8 cellular contexts compared by ENCODE assay signal in the genomic region with DNA sequence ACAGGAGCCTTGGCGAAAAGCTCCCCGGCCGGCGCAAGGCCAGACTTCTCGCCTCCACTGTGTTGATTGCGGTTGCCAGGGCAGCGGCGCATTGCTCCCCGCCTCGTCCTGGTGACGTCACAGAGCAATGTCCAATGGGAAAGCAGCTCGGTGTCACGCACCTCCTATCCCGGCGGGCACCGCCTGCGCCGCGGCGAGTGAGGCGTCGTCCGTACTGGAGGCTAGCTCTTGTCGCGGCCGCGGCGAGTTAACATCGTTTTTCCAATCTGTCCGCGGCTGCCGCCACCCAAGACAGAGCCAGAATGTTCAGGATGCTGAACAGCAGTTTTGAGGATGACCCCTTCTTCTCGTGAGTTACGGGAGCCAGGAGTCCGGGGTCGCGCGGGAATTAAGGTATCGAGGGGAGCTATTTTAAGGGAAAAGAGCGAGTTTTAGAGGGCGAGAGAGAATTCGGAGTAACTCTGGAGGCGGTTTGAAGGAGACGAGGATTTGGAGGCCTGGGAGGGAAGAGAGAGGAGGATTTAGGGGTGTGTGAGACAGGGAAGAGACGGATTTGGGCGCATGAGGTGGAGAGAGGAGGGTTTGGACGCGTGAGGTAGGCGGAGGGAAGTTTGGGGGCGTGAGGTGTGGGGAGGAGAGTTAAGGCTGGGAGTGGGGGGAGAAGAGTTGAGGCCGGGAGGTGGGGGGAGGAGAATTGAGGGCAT.
DNase-seq lines count a peak whose midpoint lies in the region; ATAC-seq and TF ChIP-seq lines count a peak whose summit lies in the region.

A gene with protein sequence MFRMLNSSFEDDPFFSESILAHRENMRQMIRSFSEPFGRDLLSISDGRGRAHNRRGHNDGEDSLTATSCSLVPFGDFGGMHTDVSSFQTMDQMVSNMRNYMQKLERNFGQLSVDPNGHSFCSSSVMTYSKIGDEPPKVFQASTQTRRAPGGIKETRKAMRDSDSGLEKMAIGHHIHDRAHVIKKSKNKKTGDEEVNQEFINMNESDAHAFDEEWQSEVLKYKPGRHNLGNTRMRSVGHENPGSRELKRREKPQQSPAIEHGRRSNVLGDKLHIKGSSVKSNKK (plus strand): TSS at position 196 of the 704 bp plus-strand sequence. CDS start 107 bp downstream, at position 303.

- peak; percentile 100 for ATAC-seq in GM18858 (IDR thresholded peaks at IDR 0.05; ENCODE audit: unreplicated experiment)
- peak; percentile 100 for ATAC-seq in HG03095 (IDR thresholded peaks at IDR 0.05; ENCODE audit: unreplicated experiment)

- DNase-seq in NCI-H2196 treated with DMSO at 0.1 percent for 48 hours (lab: John Stamatoyannopoulos, UW; ENCODE audit: unreplicated experiment): peak; percentile 99
- DNase-seq in activated CD4-positive, alpha-beta T cell treated with anti-CD3 and anti-CD28 coated beads for 48 hours: peak; percentile 91
- DNase-seq in choroid plexus epithelial cell (ENCODE audit: low read depth): peak; percentile 97
- DNase-seq in islet precursor cell: peak; percentile 98
- peak; percentile 83 for DNase-seq in smooth muscle cell of the brain vasculature (ENCODE audit: low read depth, low spot score)
- no peak for DNase-seq in UCSD-AML1 (lab: John Stamatoyannopoulos, UW; ENCODE audit: unreplicated experiment)

- no peak for TF ChIP-seq CTCF in choroid plexus epithelial cell (conservative IDR thresholded peaks at IDR 0.05; ENCODE audit: low read depth, low read length)

- peak within 1 kb of the TSS; percentile 61 for H3K4me3 ChIP-seq in choroid plexus epithelial cell (ENCODE audit: low read depth, low read length)
